Comparison of ENCODE assay signal across 20 cellular contexts in the genomic region with DNA sequence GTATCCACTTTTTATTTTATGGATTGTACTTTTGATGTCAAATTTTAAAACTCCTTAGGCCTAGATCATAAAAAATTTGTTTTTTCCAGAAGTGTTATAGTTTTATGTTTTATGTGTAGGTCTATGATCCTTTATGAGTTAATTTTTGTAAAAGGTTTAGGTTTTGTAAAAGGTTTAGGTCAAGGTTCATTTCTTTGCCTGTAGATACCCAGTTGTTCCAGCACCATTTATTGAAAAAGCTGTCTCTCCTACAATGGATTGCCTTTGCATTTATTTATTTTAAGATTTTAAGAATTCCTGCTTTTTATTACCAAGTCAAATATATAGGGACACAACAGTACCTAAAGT. TPM values are rescaled to one million over a fixed set of nuclear protein-coding genes. Genes with fewer than 3 reads are reported as not detected.
DNase-seq lines count a peak whose midpoint lies in the region; ATAC-seq, FAIRE-seq and TF ChIP-seq lines count a peak whose summit lies in the region.
"Had no signal": no experiment of that assay in that cellular context is flagged by ENCODE, and none has a peak within 500 bp of the region (broad histone marks: within the 10 kb centered on the region; RNA-seq: fewer than 3 reads in every experiment).

No MANE protein-coding gene starts in this region.

- H3K27ac Mint-ChIP-seq in stimulated activated effector memory CD8-positive, alpha-beta T cell treated with anti-CD3 and anti-CD28 coated beads, Interleukin-12 subunit alpha, Interleukin-12 subunit beta, amount 100 ng/mL, for 72 hours: no peak overlapping the region
- H3K27ac Mint-ChIP-seq: activated CD4-positive, alpha-beta memory T cell treated with anti-CD3 and anti-CD28 coated beads, Interleukin-2, amount 10 ng/mL, durations not matched to agents 7 days and 5 days; CD8-positive, alpha-beta memory T cell; GM23338; mesothelial cell of epicardium; natural killer cell treated with Interleukin-12 subunit alpha and Interleukin-12 subunit beta and Interleukin-15 and Interleukin-18, amount 100 ng/mL, for 72 hours had no signal

- peaks cover 19% of the 10 kb centered on the region for H3K4me1 Mint-ChIP-seq in stimulated activated effector memory CD8-positive, alpha-beta T cell treated with anti-CD3 and anti-CD28 coated beads, Interleukin-12 subunit alpha, Interleukin-12 subunit beta, amount 100 ng/mL, for 72 hours

- intact Hi-C loops in sciatic nerve (cut with DNase I): no loop called here

- FAIRE-seq in TTC549 (lab: Jason Lieb, UNC): peak; percentile 29

- no peaks in the 10 kb centered on the region for H3K36me3 ChIP-seq in HUES48 (ENCODE audit: control insufficient read depth, insufficient read depth, low read length)
- no peaks in the 10 kb centered on the region for H3K36me3 ChIP-seq in mesodermal cell (ENCODE audit: control insufficient read depth, insufficient read depth, low read length)
- H3K36me3 ChIP-seq in suprapubic skin: no peaks in the 10 kb centered on the region
- H3K36me3 ChIP-seq: adrenal gland had no signal

- peak overlapping the region; percentile 83 for H3K27ac ChIP-seq in HUES48 (ENCODE audit: low read depth, low read length)
- H3K27ac ChIP-seq in mesodermal cell (ENCODE audit: low read depth, low read length, severe bottlenecking): peak overlapping the region; percentile 75
- H3K27ac ChIP-seq in suprapubic skin: peak overlapping the region; percentile 54
- H3K27ac ChIP-seq: adrenal gland had no signal

- H3K9me3 Mint-ChIP-seq in stimulated activated effector memory CD8-positive, alpha-beta T cell treated with anti-CD3 and anti-CD28 coated beads, Interleukin-12 subunit alpha, Interleukin-12 subunit beta, amount 100 ng/mL, for 72 hours: no peaks in the 10 kb centered on the region
- H3K9me3 Mint-ChIP-seq: CD8-positive, alpha-beta memory T cell; natural killer cell treated with Interleukin-12 subunit alpha and Interleukin-12 subunit beta and Interleukin-15 and Interleukin-18, amount 100 ng/mL, for 72 hours had no signal

- no peaks in the 10 kb centered on the region for H3K9me3 ChIP-seq in HUES48 (ENCODE audit: control insufficient read depth, insufficient read depth, low read length)
- peaks cover 5% of the 10 kb centered on the region for H3K9me3 ChIP-seq in mesodermal cell (ENCODE audit: control insufficient read depth, low read length)
- no peaks in the 10 kb centered on the region for H3K9me3 ChIP-seq in suprapubic skin
- H3K9me3 ChIP-seq: adrenal gland had no signal

- H3K4me1 ChIP-seq in HUES48 (ENCODE audit: control insufficient read depth, insufficient read depth, low read length) (peaks cover 23% of the 10 kb centered on the region; the same call in 1 of the 2 replicates), mesodermal cell (ENCODE audit: control insufficient read depth, insufficient read depth, low read length, poor library complexity, severe bottlenecking) (peaks cover 18% of the 10 kb centered on the region), suprapubic skin (peaks cover 20% of the 10 kb centered on the region)

- TF ChIP-seq EP300 in suprapubic skin (IDR thresholded peaks at IDR 0.05): no peak

- no peak overlapping the region for H3K4me3 Mint-ChIP-seq in stimulated activated effector memory CD8-positive, alpha-beta T cell treated with anti-CD3 and anti-CD28 coated beads, Interleukin-12 subunit alpha, Interleukin-12 subunit beta, amount 100 ng/mL, for 72 hours
- H3K4me3 Mint-ChIP-seq: activated CD4-positive, alpha-beta memory T cell treated with anti-CD3 and anti-CD28 coated beads, Interleukin-2, amount 10 ng/mL, durations not matched to agents 7 days and 5 days; CD8-positive, alpha-beta memory T cell; GM23338; mesothelial cell of epicardium had no signal

- H3K4me3 ChIP-seq in HUES48 (ENCODE audit: low read depth, low read length) (no peak overlapping the region), mesodermal cell (ENCODE audit: extremely low read depth, insufficient read depth, low read length, poor library complexity, severe bottlenecking) (no peak overlapping the region), suprapubic skin (no peak overlapping the region)
- H3K4me3 ChIP-seq: adrenal gland, GM23338 had no signal

- no peak for ATAC-seq in stimulated activated effector memory CD8-positive, alpha-beta T cell treated with anti-CD3 and anti-CD28 coated beads, Interleukin-12 subunit alpha, Interleukin-12 subunit beta, amount 100 ng/mL, for 72 hours
- ATAC-seq in sciatic nerve: no peak
- ATAC-seq: GM23338 had no signal

- TF ChIP-seq POLR2A in suprapubic skin (IDR thresholded peaks at IDR 0.05): no peak

- TF ChIP-seq CTCF in suprapubic skin (IDR thresholded peaks at IDR 0.05): no peak

- no peak for DNase-seq in suprapubic skin (ENCODE audit: low spot score in 2 of 2)
- no peak for DNase-seq in stimulated activated effector memory CD8-positive, alpha-beta T cell treated with anti-CD3 and anti-CD28 coated beads, Interleukin-12 subunit alpha, Interleukin-12 subunit beta, amount 100 ng/mL, for 72 hours (ENCODE audit: low spot score in 2 of 2)
- DNase-seq in sciatic nerve (ENCODE audit: low spot score): no peak
- DNase-seq in NCI-H1092 treated with DMSO at 0.1 percent for 48 hours (lab: John Stamatoyannopoulos, UW): no peak
- DNase-seq: activated gamma-delta T cell treated with Interleukin-2 at 50 U/mL for 16 hours; CD8-positive, alpha-beta memory T cell; DND-41; effector CD8-positive, alpha-beta T cell; KBM-7; NCI-H2081; NCI-H446; T-helper 9 cell had no signal

- no peak overlapping the region for H3K9ac ChIP-seq in HUES48 (ENCODE audit: low read depth, low read length)

- H3K36me3 Mint-ChIP-seq in stimulated activated effector memory CD8-positive, alpha-beta T cell treated with anti-CD3 and anti-CD28 coated beads, Interleukin-12 subunit alpha, Interleukin-12 subunit beta, amount 100 ng/mL, for 72 hours: no peaks in the 10 kb centered on the region
- H3K36me3 Mint-ChIP-seq: CD8-positive, alpha-beta memory T cell; natural killer cell treated with Interleukin-12 subunit alpha and Interleukin-12 subunit beta and Interleukin-15 and Interleukin-18, amount 100 ng/mL, for 72 hours had no signal

- H3K27me3 ChIP-seq in HUES48 (ENCODE audit: control insufficient read depth, insufficient read depth, low read length) (no peaks in the 10 kb centered on the region), suprapubic skin (no peaks in the 10 kb centered on the region)
- H3K27me3 ChIP-seq: adrenal gland had no signal

RNA-seq across cellular contexts. Expression of a gene that starts 32.1 kb away (rescaled TPM):
- 23.3 TPM for polyA plus RNA-seq in mesodermal cell (2013, experiment 1 of 2)
- polyA plus RNA-seq in mesodermal cell (2013, experiment 2 of 2): 22.7 TPM
- total RNA-seq in suprapubic skin (10 to 100 TPM in 2 of 4 donors, 1 to 10 TPM in 2; 9.3 to 15.7 (median 10.3) TPM), sciatic nerve (14.1 TPM)

RNA-seq across cellular contexts. Expression of a gene that starts 35.7 kb away (rescaled TPM):
- 19.7 TPM for polyA plus RNA-seq in mesodermal cell (2013, experiment 1 of 2)
- polyA plus RNA-seq in mesodermal cell (2013, experiment 2 of 2): 15.9 TPM
- total RNA-seq in suprapubic skin: 1 to 10 TPM; 3.0 to 6.1 (median 4.3) TPM
- total RNA-seq in sciatic nerve: 6.5 TPM
